ENCODE assay signal across 13 cellular contexts in the genomic region with DNA sequence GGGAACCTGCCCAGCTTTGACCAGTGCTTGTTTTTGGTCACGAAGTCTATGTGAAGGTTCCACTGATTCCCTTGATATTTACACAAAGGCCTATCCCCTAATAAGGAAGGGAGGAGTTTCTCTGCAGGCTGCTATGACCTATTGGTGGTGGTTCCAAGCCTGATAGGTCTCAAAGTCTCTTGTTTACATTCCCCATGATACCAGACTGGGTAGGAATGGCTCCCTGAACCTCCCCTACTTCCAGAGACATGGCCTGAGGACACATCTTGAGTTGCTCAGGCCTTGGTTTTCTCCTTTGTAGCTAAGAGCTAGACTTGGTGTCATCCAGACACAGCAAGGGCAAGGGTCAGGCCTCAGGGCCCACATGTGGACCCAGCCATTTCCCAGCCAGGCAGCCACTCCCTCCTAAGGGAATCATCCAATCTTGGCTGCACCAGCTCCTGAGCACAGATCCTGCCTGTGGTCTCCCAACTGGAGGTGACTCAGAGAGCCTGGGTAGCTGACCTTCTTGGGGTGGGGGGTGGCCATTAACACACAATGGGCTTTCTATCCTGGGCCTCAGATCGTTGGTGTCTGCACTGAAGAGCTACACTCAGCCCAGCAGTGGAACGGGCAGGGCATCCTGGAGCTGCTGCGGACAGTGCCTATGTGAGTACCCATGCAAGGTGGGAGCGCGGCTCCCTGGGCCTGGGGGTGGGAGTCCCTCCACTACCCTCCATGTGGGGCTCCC. TPM values are rescaled to one million over a fixed set of nuclear protein-coding genes. Genes with fewer than 3 reads are reported as not detected.
DNase-seq lines count a peak whose midpoint lies in the region; ATAC-seq and TF ChIP-seq lines count a peak whose summit lies in the region.
"Had no signal": no experiment of that assay in that cellular context is flagged by ENCODE, and none has a peak within 500 bp of the region (broad histone marks: within the 10 kb centered on the region; RNA-seq: fewer than 3 reads in every experiment).

No MANE protein-coding gene starts in this region.

- H3K27me3 ChIP-seq in mesenchymal stem cell (ENCODE audit: control insufficient read depth in 1 of 2, insufficient read depth in 1 of 2, low read length in 2 of 2) = no peaks in the 10 kb centered on the region
- H3K27me3 ChIP-seq in lower lobe of right lung (ENCODE audit: low read depth) = no peaks in the 10 kb centered on the region
- no peaks in the 10 kb centered on the region for H3K27me3 ChIP-seq in left lung
- H3K27me3 ChIP-seq: Peyer's patch had no signal

- no peak overlapping the region for H3K9ac ChIP-seq in mesenchymal stem cell (ENCODE audit: low read length)

- 75% methylated on average over 5 of the region's 6 CpGs for WGBS in mesenchymal stem cell

- H4K8ac ChIP-seq in mesenchymal stem cell (ENCODE audit: low read length) = peak overlapping the region; percentile 56

- peak overlapping the region; percentile 29 for H2AFZ ChIP-seq in mesenchymal stem cell (ENCODE audit: low read depth, low read length)

- H2BK5ac ChIP-seq in mesenchymal stem cell (ENCODE audit: low read depth, low read length, poor library complexity, severe bottlenecking) = no peak overlapping the region

- peak overlapping the region; percentile 29 to 30 for H3K18ac ChIP-seq in mesenchymal stem cell (ENCODE audit: low read depth in 1 of 2, low read length in 2 of 2)

- H2AK5ac ChIP-seq in mesenchymal stem cell (ENCODE audit: low read length, severe bottlenecking) = no peak overlapping the region

- DNase-seq in AG08395 (ENCODE audit: low spot score) (peak; percentile 40), HFF-Myc (ENCODE audit: extremely low read depth, low read depth) (peak; percentile 58), mesenchymal stem cell (peak; percentile 81), lower lobe of right lung (no peak), left lung (no peak), SIG-M5 treated with dmso at 0.1 percent for 504 hours (lab: John Stamatoyannopoulos, UW; ENCODE audit: unreplicated experiment) (no peak)
- DNase-seq: dermis blood vessel endothelial cell, GDM1, left ventricle myocardium inferior, Peyer's patch had no signal

- peak overlapping the region in 1 of 2 experiments; percentile 10 for H3K23ac ChIP-seq in mesenchymal stem cell (ENCODE audit: low read length in 2 of 2)

- H4K91ac ChIP-seq in mesenchymal stem cell (ENCODE audit: low read length) = peak overlapping the region; percentile 40

- peaks cover 31 to 39% of the 10 kb centered on the region in 2 experiments for H3K36me3 ChIP-seq in mesenchymal stem cell (ENCODE audit: control insufficient read depth in 1 of 2, insufficient read depth in 2 of 2, low read depth in 1 of 2, low read length in 2 of 2)
- H3K36me3 ChIP-seq in lower lobe of right lung = peaks cover 37% of the 10 kb centered on the region
- H3K36me3 ChIP-seq in left lung = peaks cover 0 to 32% of the 10 kb centered on the region in 2 donors

- H3K4me2 ChIP-seq in mesenchymal stem cell (ENCODE audit: low read length, poor library complexity, severe bottlenecking) = no peak overlapping the region

- TF ChIP-seq CTCF in HFF-Myc (IDR thresholded peaks at IDR 0.05; ENCODE audit: low read depth, low read length, missing control alignments) (no peak), lower lobe of right lung (IDR thresholded peaks at IDR 0.05) (no peak), left lung (IDR thresholded peaks at IDR 0.05) (no peak)

- H3K14ac ChIP-seq in mesenchymal stem cell (ENCODE audit: low read length in 2 of 2) = peak overlapping the region in 1 of 2 experiments; percentile 50

- no peak overlapping the region for H3K4me3 ChIP-seq in HFF-Myc (replicated peaks; ENCODE audit: low read depth, low read length)
- no peak overlapping the region for H3K4me3 ChIP-seq in mesenchymal stem cell (ENCODE audit: insufficient read depth in 1 of 2, low read depth in 1 of 2, low read length in 2 of 2)
- no peak overlapping the region for H3K4me3 ChIP-seq in lower lobe of right lung
- no peak overlapping the region for H3K4me3 ChIP-seq in left lung
- H3K4me3 ChIP-seq: left ventricle myocardium inferior, Peyer's patch had no signal

- ATAC-seq in lower lobe of right lung (no peak), GM18861 (IDR thresholded peaks at IDR 0.05; ENCODE audit: unreplicated experiment) (no peak), left lung (no peak)
- ATAC-seq: stimulated activated effector memory CD8-positive, alpha-beta T cell treated with anti-CD3 and anti-CD28 coated beads, Interleukin-12 subunit alpha, Interleukin-12 subunit beta, amount 100 ng/mL, for 72 hours had no signal

- H2BK12ac ChIP-seq in mesenchymal stem cell (ENCODE audit: low read length in 2 of 2) = peak overlapping the region; percentile 9 to 65

- no peaks in the 10 kb centered on the region for H3K9me3 ChIP-seq in mesenchymal stem cell (ENCODE audit: control insufficient read depth, low read length)
- no peaks in the 10 kb centered on the region for H3K9me3 ChIP-seq in lower lobe of right lung
- no peaks in the 10 kb centered on the region for H3K9me3 ChIP-seq in left lung
- H3K9me3 ChIP-seq: left ventricle myocardium inferior, Peyer's patch had no signal

- H3K4ac ChIP-seq in mesenchymal stem cell (ENCODE audit: low read depth in 1 of 2, low read length in 2 of 2) = peak overlapping the region in 1 of 2 experiments; percentile 52

- H2BK15ac ChIP-seq in mesenchymal stem cell (ENCODE audit: low read depth, poor library complexity, severe bottlenecking) = peak overlapping the region; percentile 74

- H2BK120ac ChIP-seq in mesenchymal stem cell (ENCODE audit: low read depth, low read length) = no peak overlapping the region

- peak overlapping the region; percentile 38 for H3K27ac ChIP-seq in angular gyrus (ENCODE audit: low read depth, low read length)
- H3K27ac ChIP-seq in mesenchymal stem cell (ENCODE audit: low read length, poor library complexity, severe bottlenecking) = peak overlapping the region; percentile 6
- H3K27ac ChIP-seq in lower lobe of right lung = no peak overlapping the region
- no peak overlapping the region for H3K27ac ChIP-seq in left lung
- H3K27ac ChIP-seq: left ventricle myocardium inferior, Peyer's patch had no signal

- intact Hi-C loops in lower lobe of right lung (cut with DNase I) = no loop called here
- intact Hi-C loops in left lung (cut with DNase I) = loop anchor here in 1 of 2 donors (10.0 kb wide), 1 partner anchor 198 kb away; the partner anchor contains the start of gene NFKB2

- H3K4me1 ChIP-seq in mesenchymal stem cell (ENCODE audit: control insufficient read depth, insufficient read depth, low read depth, low read length) (peaks cover 11% of the 10 kb centered on the region), lower lobe of right lung (peaks cover 32% of the 10 kb centered on the region), left lung (peaks cover 0 to 26% of the 10 kb centered on the region in 2 donors)

- peaks cover 14% of the 10 kb centered on the region for H3K79me1 ChIP-seq in mesenchymal stem cell (replicated peaks; ENCODE audit: low read length, poor library complexity, severe bottlenecking)

RNA-seq across cellular contexts. Expression of gene TRIM8, which starts 51.0 kb away (rescaled TPM):
- 113 TPM for polyA plus RNA-seq in mesenchymal stem cell (2013, experiment 1 of 2)
- polyA plus RNA-seq in mesenchymal stem cell (2013, experiment 2 of 2) = 115 TPM
- total RNA-seq in lower lobe of right lung (142 TPM), left lung (100 to 1,000 TPM; 123 to 180 TPM)

Comparison
In these comparisons a context has a peak if more than half of its experiments do, and no peak if none do; other contexts are left out.
1. DNase-seq: peak in AG08395 (single experiment), HFF-Myc (single experiment) and mesenchymal stem cell (single experiment); none in lower lobe of right lung (single experiment), left lung (0 of 2) and SIG-M5 treated with dmso at 0.1 percent for 504 hours (single experiment).
2. H3K27ac ChIP-seq: peak in angular gyrus (single experiment) and mesenchymal stem cell (single experiment); none in lower lobe of right lung (single experiment) and left lung (0 of 2).